7 cellular contexts compared by ENCODE assay signal in genomic region chr4:34920032-34920431, GRCh38.
"Had no signal": no experiment of that assay in that cellular context is flagged by ENCODE, and none has a peak within 500 bp of the region (broad histone marks: within the 10 kb centered on the region; RNA-seq: fewer than 3 reads in every experiment).

No MANE protein-coding gene starts in this region.

- ATAC-seq: HCT116, HepG2 had no signal

- DNase-seq: GM23248, GOT3, H7, HFFc6, KBM-7 had no signal
